Comparison of ENCODE assay signal across 8 cellular contexts in genomic region chrX:77894921-77895886, GRCh38. TPM values are rescaled to one million over a fixed set of nuclear protein-coding genes. Genes with fewer than 3 reads are reported as not detected.
DNase-seq lines count a peak whose midpoint lies in the region; ATAC-seq and TF ChIP-seq lines count a peak whose summit lies in the region.

TSS of gene MAGT1 (minus strand) at chrX:77895435. CDS start at chrX:77895410, 25 bp downstream.

- TF ChIP-seq CTCF in choroid plexus epithelial cell (conservative IDR thresholded peaks at IDR 0.05; ENCODE audit: low read depth, low read length) (no peak), kidney epithelial cell (IDR thresholded peaks at IDR 0.05; ENCODE audit: insufficient read depth, low read length, poor library complexity, severe bottlenecking) (no peak)

- DNase-seq in Ammon's horn (ENCODE audit: low spot score), result peak; percentile 96
- DNase-seq in GM19238 (ENCODE audit: insufficient read length, low spot score), result peak; percentile 39
- peak; percentile 99 for DNase-seq in NCI-H524 (lab: John Stamatoyannopoulos, UW)
- peak; percentile 93 for DNase-seq in activated CD4-positive, alpha-beta T cell treated with anti-CD3 and anti-CD28 coated beads for 36 hours
- DNase-seq in choroid plexus epithelial cell (ENCODE audit: low read depth), result peak; percentile 97
- DNase-seq in kidney epithelial cell (ENCODE audit: low read depth), result peak; percentile 79
- DNase-seq in stimulated activated CD4-positive, alpha-beta T cell treated with anti-CD3 and anti-CD28 coated beads, Interleukin-15, amount 100 ng/mL, for 48 hours (ENCODE audit: low read depth in 2 of 2), result peak; percentile 80 to 86

- POLR2A ChIA-PET in activated CD4-positive, alpha-beta T cell treated with anti-CD3 and anti-CD28 coated beads for 36 hours (lab: Charles Lee), result interaction anchor here (0.6 to 1.2 kb wide), 2 partner anchors 129 to 1282 kb away, joined by 3 to 4 read pairs; no protein-coding TSS in a partner anchor

- H3K36me3 ChIP-seq in kidney epithelial cell (ENCODE audit: control insufficient read depth, insufficient read depth, low read length), result no peaks in the 10 kb centered on the region

- intact Hi-C loops in activated CD4-positive, alpha-beta T cell treated with anti-CD3 and anti-CD28 coated beads for 36 hours (cut with DNase I, micrococcal nuclease), result loop anchor here (1.0 to 10.0 kb wide), 9 partner anchors 15 to 1723 kb away; partner anchors contain the start of genes ATRX (in 2 of the 2), PGK1 (in 2 of the 2), ATP7A (in 1 of the 2) and FGF16 (in 1 of the 2)

- CTCF ChIA-PET in activated CD4-positive, alpha-beta T cell treated with anti-CD3 and anti-CD28 coated beads for 36 hours (lab: Charles Lee), result interaction anchor here (0.6 to 2.1 kb wide), 6 partner anchors 10 to 216 kb away, joined by 3 to 4 read pairs (median 3); partner anchors contain the start of gene ATP7A

- H3K27me3 ChIP-seq in kidney epithelial cell (ENCODE audit: control insufficient read depth, insufficient read depth, low read length), result no peaks in the 10 kb centered on the region

- peaks cover 10% of the 10 kb centered on the region for H3K36me3 Mint-ChIP-seq in activated CD4-positive, alpha-beta T cell treated with anti-CD3 and anti-CD28 coated beads for 36 hours (ENCODE audit: low read depth)

- H3K4me3 Mint-ChIP-seq in activated CD4-positive, alpha-beta T cell treated with anti-CD3 and anti-CD28 coated beads for 36 hours, result peak within 1 kb of the TSS; percentile 96

- peak within 1 kb of the TSS; percentile 100 for H3K27ac Mint-ChIP-seq in activated CD4-positive, alpha-beta T cell treated with anti-CD3 and anti-CD28 coated beads for 36 hours

- ATAC-seq in HG03442 (IDR thresholded peaks at IDR 0.05; ENCODE audit: unreplicated experiment), result peak; percentile 93
- ATAC-seq in activated CD4-positive, alpha-beta T cell treated with anti-CD3 and anti-CD28 coated beads for 36 hours, result peak; percentile 91

- H3K4me3 ChIP-seq in choroid plexus epithelial cell (ENCODE audit: low read depth, low read length) (peak within 1 kb of the TSS; percentile 83), kidney epithelial cell (ENCODE audit: low read depth, low read length) (peak within 1 kb of the TSS; percentile 70)

- no peaks in the 10 kb centered on the region for H3K27me3 Mint-ChIP-seq in activated CD4-positive, alpha-beta T cell treated with anti-CD3 and anti-CD28 coated beads for 36 hours

- H3K4me1 Mint-ChIP-seq in activated CD4-positive, alpha-beta T cell treated with anti-CD3 and anti-CD28 coated beads for 36 hours, result peaks cover 20% of the 10 kb centered on the region

- no peaks in the 10 kb centered on the region for H3K9me3 Mint-ChIP-seq in activated CD4-positive, alpha-beta T cell treated with anti-CD3 and anti-CD28 coated beads for 36 hours (ENCODE audit: low read depth)

RNA-seq across cellular contexts. Expression of gene MAGT1, which starts in this region (rescaled TPM):
- total RNA-seq in activated CD4-positive, alpha-beta T cell treated with anti-CD3 and anti-CD28 coated beads for 36 hours, result 10 to 100 TPM; 35.0 to 40.6 TPM
- 49.2 and 54.7 TPM in 2 replicates for total RNA-seq in kidney epithelial cell

Comparison
In these comparisons a context has a peak if more than half of its experiments do, and no peak if none do; other contexts are left out.
1. Peak in every context shown above with its lines: DNase-seq, ATAC-seq and H3K4me3 ChIP-seq.
2. DNase-seq: peak in every context shown above with its lines; median percentile 99 in NCI-H524; 97 in choroid plexus epithelial cell; 96 in Ammon's horn; 93 in activated CD4-positive, alpha-beta T cell treated with anti-CD3 and anti-CD28 coated beads for 36 hours; 83 in stimulated activated CD4-positive, alpha-beta T cell treated with anti-CD3 and anti-CD28 coated beads, Interleukin-15, amount 100 ng/mL, for 48 hours; 79 in kidney epithelial cell; 39 in GM19238.